Comparison of ENCODE assay signal across 1 cellular context in genomic region chr13:31946091-31946770, GRCh38.
TF ChIP-seq lines count a peak whose summit lies in the region.

No MANE protein-coding gene starts in this region.

TF ChIP-seq in liver, 16 proteins besides CTCF, POLR2A, EP300 and RAD21 (continued from another document):
- TF ChIP-seq REST (IDR thresholded peaks at IDR 0.05) = no peak
- TF ChIP-seq SP1 (IDR thresholded peaks at IDR 0.05) = no peak
- TF ChIP-seq ATF3 (IDR thresholded peaks at IDR 0.05) = no peak
- no peak for TF ChIP-seq MAX (IDR thresholded peaks at IDR 0.05)
- no peak for TF ChIP-seq EGR1 (IDR thresholded peaks at IDR 0.05; ENCODE audit: low read depth in 2 of 2)
- no peak for TF ChIP-seq NR2F2 (IDR thresholded peaks at IDR 0.05)
- no peak for TF ChIP-seq HNF4A (conservative IDR thresholded peaks at IDR 0.05)
- TF ChIP-seq TAF1 (conservative IDR thresholded peaks at IDR 0.05) = no peak
- no peak for TF ChIP-seq RXRA (IDR thresholded peaks at IDR 0.05)
- TF ChIP-seq JUND (IDR thresholded peaks at IDR 0.05) = no peak
- no peak for TF ChIP-seq FOXA2 (IDR thresholded peaks at IDR 0.05)
